In the genomic region with DNA sequence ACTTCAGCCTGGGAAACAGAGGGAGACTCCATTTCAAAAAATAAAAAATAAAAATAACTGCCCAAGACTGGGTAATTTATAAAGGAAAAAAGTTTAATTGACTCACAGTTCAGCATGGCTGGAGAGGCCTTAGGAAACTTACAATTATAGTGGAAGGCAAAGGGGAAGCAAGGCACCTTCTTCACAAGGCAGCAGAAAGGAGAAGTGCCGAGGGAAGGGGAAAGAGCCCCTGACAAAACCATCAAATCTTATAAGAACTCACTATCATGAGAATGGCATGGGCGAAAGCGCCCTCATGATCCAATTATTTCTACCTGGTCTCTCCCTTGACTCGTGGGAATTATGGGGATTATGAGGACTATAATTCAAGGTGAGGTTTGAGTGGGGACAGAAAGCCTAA, we compare ENCODE assay signal across 16 cellular contexts.
"Had no signal": no experiment of that assay in that cellular context is flagged by ENCODE, and none has a peak within 500 bp of the region (broad histone marks: within the 10 kb centered on the region; RNA-seq: fewer than 3 reads in every experiment).

No MANE protein-coding gene starts in this region.

- DNase-seq: islet precursor cell; left ventricle myocardium inferior; mesendoderm; naive B cell; natural killer cell; nephron progenitor cell; occipital lobe; right lobe of liver; stimulated activated CD4-positive, alpha-beta T cell treated with anti-CD3 and anti-CD28 coated beads, Interleukin-1b, Interleukin-23, amount 100 ng/mL, for 48 hours; stimulated activated CD4-positive, alpha-beta T cell treated with anti-CD3 and anti-CD28 coated beads, Interleukin-2, amount 100 ng/mL, for 48 hours; stimulated activated CD4-positive, alpha-beta T cell treated with anti-CD3 and anti-CD28 coated beads, Interleukin-4, amount 100 ng/mL, for 4 hours; stimulated activated CD8-positive, alpha-beta memory T cell treated with anti-CD3 and anti-CD28 coated beads, Interleukin-4, amount 100 ng/mL, for 48 hours; stimulated activated naive CD4-positive, alpha-beta T cell treated with Interleukin-2 at 50 U/mL for 16 hours; stimulated activated naive CD8-positive, alpha-beta T cell treated with anti-CD3 and anti-CD28 coated beads, Interleukin-15, amount 100 ng/mL, for 72 hours; substantia nigra; uterus had no signal
